In the genomic region with DNA sequence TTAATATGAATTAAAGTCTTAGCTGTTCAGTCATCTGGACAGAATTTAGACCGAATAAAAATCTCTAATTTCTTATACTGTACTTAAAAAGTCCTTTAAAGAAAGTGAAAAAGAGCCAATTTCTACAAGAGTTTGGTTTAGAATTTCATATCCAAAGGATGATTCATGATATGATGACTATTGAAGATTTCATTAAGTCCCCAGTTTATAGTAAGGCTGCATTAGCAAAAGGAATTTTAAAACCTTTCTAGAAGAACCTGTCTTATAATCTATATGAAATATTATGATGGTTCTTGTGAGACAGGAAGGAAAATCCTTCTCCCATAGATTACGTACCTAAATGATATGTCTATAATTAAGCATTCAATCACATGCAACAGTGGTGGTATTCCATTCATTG, we compare ENCODE assay signal across 25 cellular contexts. TPM values are rescaled to one million over a fixed set of nuclear protein-coding genes. Genes with fewer than 3 reads are reported as not detected.
DNase-seq lines count a peak whose midpoint lies in the region; ATAC-seq, FAIRE-seq and TF ChIP-seq lines count a peak whose summit lies in the region.
"Had no signal": no experiment of that assay in that cellular context is flagged by ENCODE, and none has a peak within 500 bp of the region (broad histone marks: within the 10 kb centered on the region; RNA-seq: fewer than 3 reads in every experiment).

No MANE protein-coding gene starts in this region.

- H3K27me3 ChIP-seq in GM23248 (replicated peaks; ENCODE audit: insufficient read depth) (no peaks in the 10 kb centered on the region), PC-9 (ENCODE audit: insufficient read depth, low read depth) (no peaks in the 10 kb centered on the region), esophagus muscularis mucosa (no peaks in the 10 kb centered on the region), testis (no peaks in the 10 kb centered on the region)
- H3K27me3 ChIP-seq: SJCRH30 had no signal

- H4K20me1 ChIP-seq in GM23248 (ENCODE audit: insufficient read depth), result no peaks in the 10 kb centered on the region
- no peaks in the 10 kb centered on the region for H4K20me1 ChIP-seq in PC-9 (ENCODE audit: insufficient read depth)

- no peak overlapping the region for H3K9ac ChIP-seq in GM23248

- H3K4me3 ChIP-seq in GM23248, result no peak overlapping the region
- no peak overlapping the region for H3K4me3 ChIP-seq in PC-9
- H3K4me3 ChIP-seq in esophagus muscularis mucosa, result no peak overlapping the region
- no peak overlapping the region for H3K4me3 ChIP-seq in testis
- H3K4me3 ChIP-seq: SJCRH30 had no signal

- no TSS peak for BruUV-seq in PC-9 (replicated peaks; lab: Mats Ljungman, UMichigan)

- WGBS in GM23248 (ENCODE audit: low coverage in 1 of 2, low lambda C conversion rate in 2 of 2, missing lambda C conversion rate in 2 of 2), 2 experiments, result 94 to 100% methylated on average over 2 of the region's 2 CpGs
- 97% methylated on average over 2 of the region's 2 CpGs for whole genome bisulfite sequencing in esophagus muscularis mucosa
- 89 to 96% methylated on average over 2 of the region's 2 CpGs for WGBS in testis, 2 donors

- peaks cover 13% of the 10 kb centered on the region; the same call in 1 of the 2 replicates for H3K79me2 ChIP-seq in GM23248 (ENCODE audit: insufficient read depth)
- no peaks in the 10 kb centered on the region for H3K79me2 ChIP-seq in PC-9 (ENCODE audit: low read depth)

- CTCF ChIA-PET in PC-9 (lab: Charles Lee), result interaction anchor here (0.6 to 1.6 kb wide), 2 partner anchors 248 to 1411 kb away, joined by 5 to 6 read pairs; no protein-coding TSS in a partner anchor

- H3K9me3 ChIP-seq in GM23248 (ENCODE audit: low read depth) (no peaks in the 10 kb centered on the region), PC-9 (ENCODE audit: insufficient read depth, low read depth) (no peaks in the 10 kb centered on the region), esophagus muscularis mucosa (no peaks in the 10 kb centered on the region), testis (no peaks in the 10 kb centered on the region)
- H3K9me3 ChIP-seq: SJCRH30 had no signal

- intact Hi-C loops in PC-9 (cut with micrococcal nuclease; ENCODE audit: unreplicated experiment), result loop anchor here (5.0 kb wide), 2 partner anchors 35 to 80 kb away; a partner anchor contains a TSS
- intact Hi-C loops in esophagus muscularis mucosa (cut with DNase I), result no loop called here
- intact Hi-C loops in testis (cut with DNase I; ENCODE audit: low total_unique reads), result no loop called here

- H3F3A ChIP-seq in GM23248 (ENCODE audit: insufficient read depth) (peaks cover 30% of the 10 kb centered on the region; the same call in 1 of the 2 replicates), PC-9 (ENCODE audit: insufficient read depth, low read depth) (peaks cover 32% of the 10 kb centered on the region)

- no peak for TF ChIP-seq EP300 in esophagus muscularis mucosa (IDR thresholded peaks at IDR 0.05)

- H3K27ac ChIP-seq in GM23248 (no peak overlapping the region), PC-9 (peak overlapping the region; percentile 64), epithelial cell of prostate (peak overlapping the region; percentile 44), esophagus muscularis mucosa (replicated peaks in 1 of 4) (no peak overlapping the region), testis (no peak overlapping the region)
- H3K27ac ChIP-seq: C4-2B, SJCRH30 had no signal

- ATAC-seq in GM18502 (IDR thresholded peaks at IDR 0.05; ENCODE audit: poor library complexity, unreplicated experiment), result no peak
- no peak for ATAC-seq in HG02610 (IDR thresholded peaks at IDR 0.05; ENCODE audit: unreplicated experiment)
- ATAC-seq: Panc1 had no signal

- no peak for TF ChIP-seq CTCF in PC-9 (conservative IDR thresholded peaks at IDR 0.05)
- no peak for TF ChIP-seq CTCF in esophagus muscularis mucosa (IDR thresholded peaks at IDR 0.05)
- no peak for TF ChIP-seq CTCF in testis (IDR thresholded peaks at IDR 0.05)

- H3K4me2 ChIP-seq in GM23248 (ENCODE audit: unreplicated experiment), result no peak overlapping the region
- H3K4me2 ChIP-seq in PC-9, result no peak overlapping the region

- H2AFZ ChIP-seq in GM23248 (no peak overlapping the region), PC-9 (no peak overlapping the region)

- TF ChIP-seq POLR2A in esophagus muscularis mucosa (IDR thresholded peaks at IDR 0.05; ENCODE audit: low read depth) (no peak), testis (IDR thresholded peaks at IDR 0.05) (no peak)

- in situ Hi-C loops in GM23248 (cut with MboI), result no loop called here

- H3K36me3 ChIP-seq in GM23248 (ENCODE audit: low read depth) (peaks cover 37% of the 10 kb centered on the region), PC-9 (ENCODE audit: low read depth) (peaks cover 21% of the 10 kb centered on the region), esophagus muscularis mucosa (peaks cover 10 to 80% (median 52%) of the 10 kb centered on the region in 4 donors), testis (ENCODE audit: low read depth, missing control alignments) (no peaks in the 10 kb centered on the region)

- POLR2A ChIA-PET in PC-9 (lab: Charles Lee; ENCODE audit: unreplicated experiment), result interaction anchor here (1.3 kb wide), 1 partner anchor 98 kb away, joined by 8 read pairs; a partner anchor contains a TSS

- FAIRE-seq in islet of Langerhans (lab: Jason Lieb, UNC), result peak; percentile 5
- FAIRE-seq: G401.6, GM12892, GM18507 had no signal

- no peaks in the 10 kb centered on the region for H3K9me2 ChIP-seq in GM23248 (ENCODE audit: insufficient read depth)
- no peaks in the 10 kb centered on the region for H3K9me2 ChIP-seq in PC-9 (ENCODE audit: insufficient read depth)

- DNase-seq in GM23248, result peak; percentile 41
- DNase-seq in PC-9, result no peak
- DNase-seq in epithelial cell of prostate (ENCODE audit: low read depth, low spot score), result no peak
- DNase-seq in esophagus muscularis mucosa (ENCODE audit: extremely low spot score), result no peak
- no peak for DNase-seq in testis
- DNase-seq: Calu3; CD8-positive, alpha-beta memory T cell; DMS153; KBM-7; NCI-H1092; NCI-H1436; NCI-H187 treated with DMSO at 0.1 percent for 48 hours; NCI-H2107; NCI-H69; SJCRH30 had no signal

- H3K4me1 ChIP-seq in GM23248 (ENCODE audit: insufficient read depth) (peaks cover 7% of the 10 kb centered on the region; the same call in 1 of the 2 replicates), PC-9 (replicated peaks; ENCODE audit: insufficient read depth) (peaks cover 54% of the 10 kb centered on the region), esophagus muscularis mucosa (no peaks in the 10 kb centered on the region), testis (no peaks in the 10 kb centered on the region)
- H3K4me1 ChIP-seq: SJCRH30 had no signal

RNA-seq across cellular contexts. Expression of a gene that starts 34.8 kb away (rescaled TPM):
- total RNA-seq in GM23248 (2014; rRNA removed; shearing (Covaris generic)), result 125 and 136 TPM in 2 replicates
- polyA plus RNA-seq in GM23248 (2016; fragmentation: Nextera tagmentation; extraction: Ambion mirVana), result 131 and 138 TPM in 2 replicates
- 81.1 and 97.1 TPM in 2 replicates for total RNA-seq in PC-9 (2021)
- 10 to 100 TPM; 60.1 to 93.2 (median 80.5) TPM for total RNA-seq in esophagus muscularis mucosa
- 10 to 100 TPM; 92.6 to 95.1 TPM for total RNA-seq in testis
- 161 TPM for polyA plus RNA-seq in testis (ENCODE audit: insufficient read depth, low read depth, low replicate concordance)

RNA-seq across cellular contexts. Expression of a gene that starts 36.3 kb away (rescaled TPM):
- total RNA-seq in GM23248 (2014; rRNA removed; shearing (Covaris generic)), result not detected in 2 replicates
- polyA plus RNA-seq in GM23248 (2016; fragmentation: Nextera tagmentation; extraction: Ambion mirVana), result 0.09 TPM in 1 of 2 replicates, not detected in the other
- not detected in 2 replicates for total RNA-seq in PC-9 (2021)
- not detected for total RNA-seq in esophagus muscularis mucosa
- total RNA-seq in testis, result 1 to 10 TPM; 2.4 to 4.7 TPM
- 13.0 TPM for polyA plus RNA-seq in testis (ENCODE audit: insufficient read depth, low read depth, low replicate concordance)
- total RNA-seq: Calu3; CD8-positive, alpha-beta memory T cell; H4; NCI-H460; SJCRH30 had no signal
- polyA plus RNA-seq: CD8-positive, alpha-beta memory T cell had no signal

Comparison
In these comparisons a context has a peak if more than half of its experiments do, and no peak if none do; other contexts are left out.
1. H3K27ac ChIP-seq: peak in PC-9 (single experiment) and epithelial cell of prostate (single experiment); none in GM23248 (single experiment), esophagus muscularis mucosa (0 of 4) and testis (0 of 2).